In the genomic region with DNA sequence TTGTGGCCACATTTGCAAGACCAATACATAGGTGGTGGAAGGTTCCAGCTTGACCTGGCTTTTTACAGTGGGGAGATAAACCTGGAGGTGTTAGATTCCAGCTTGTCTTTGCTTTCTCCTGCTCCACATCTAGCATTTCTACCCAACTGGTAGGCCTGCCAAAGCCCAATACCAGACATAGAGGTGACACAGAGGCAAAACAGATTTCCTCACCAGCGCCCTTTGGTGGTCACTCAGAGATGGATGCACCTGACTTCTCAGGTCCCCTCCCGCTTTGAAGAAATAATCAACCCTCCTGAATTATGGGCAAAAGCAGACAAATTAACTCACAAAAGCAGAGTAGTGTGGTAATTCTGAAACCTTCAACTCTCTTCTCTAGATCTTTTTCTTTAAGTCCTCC, we compare ENCODE assay signal across 1 cellular context.
TF ChIP-seq lines count a peak whose summit lies in the region.

No MANE protein-coding gene starts in this region.

TF ChIP-seq in WTC11, 78 proteins besides CTCF, POLR2A, EP300 and RAD21 (continued from another document):
- TF ChIP-seq ATF2 (CRISPR knock-in tag; IDR thresholded peaks at IDR 0.05; ENCODE audit: borderline replicate concordance, low read depth) (no peak), ZNF512 (CRISPR knock-in tag; IDR thresholded peaks at IDR 0.05; ENCODE audit: borderline replicate concordance) (no peak), NFYB (CRISPR knock-in tag; conservative IDR thresholded peaks at IDR 0.05; ENCODE audit: low read depth) (no peak), ZNF219 (CRISPR knock-in tag; IDR thresholded peaks at IDR 0.05; ENCODE audit: borderline replicate concordance) (no peak), TP53 (CRISPR knock-in tag; IDR thresholded peaks at IDR 0.05) (no peak), NFATC4 (CRISPR knock-in tag; IDR thresholded peaks at IDR 0.05) (no peak), FOXK1 (CRISPR knock-in tag; IDR thresholded peaks at IDR 0.05) (no peak), USF2 (CRISPR knock-in tag; IDR thresholded peaks at IDR 0.05) (no peak), GTF2I (CRISPR knock-in tag; conservative IDR thresholded peaks at IDR 0.05) (no peak), NR3C1 (CRISPR knock-in tag; conservative IDR thresholded peaks at IDR 0.05; ENCODE audit: low read depth) (no peak), ZNF423 (CRISPR knock-in tag; IDR thresholded peaks at IDR 0.05) (no peak), ZNF396 (CRISPR knock-in tag; IDR thresholded peaks at IDR 0.05; ENCODE audit: borderline replicate concordance) (no peak), PRRX2 (CRISPR knock-in tag; IDR thresholded peaks at IDR 0.05) (no peak)
- TF ChIP-seq, protein P1, sequence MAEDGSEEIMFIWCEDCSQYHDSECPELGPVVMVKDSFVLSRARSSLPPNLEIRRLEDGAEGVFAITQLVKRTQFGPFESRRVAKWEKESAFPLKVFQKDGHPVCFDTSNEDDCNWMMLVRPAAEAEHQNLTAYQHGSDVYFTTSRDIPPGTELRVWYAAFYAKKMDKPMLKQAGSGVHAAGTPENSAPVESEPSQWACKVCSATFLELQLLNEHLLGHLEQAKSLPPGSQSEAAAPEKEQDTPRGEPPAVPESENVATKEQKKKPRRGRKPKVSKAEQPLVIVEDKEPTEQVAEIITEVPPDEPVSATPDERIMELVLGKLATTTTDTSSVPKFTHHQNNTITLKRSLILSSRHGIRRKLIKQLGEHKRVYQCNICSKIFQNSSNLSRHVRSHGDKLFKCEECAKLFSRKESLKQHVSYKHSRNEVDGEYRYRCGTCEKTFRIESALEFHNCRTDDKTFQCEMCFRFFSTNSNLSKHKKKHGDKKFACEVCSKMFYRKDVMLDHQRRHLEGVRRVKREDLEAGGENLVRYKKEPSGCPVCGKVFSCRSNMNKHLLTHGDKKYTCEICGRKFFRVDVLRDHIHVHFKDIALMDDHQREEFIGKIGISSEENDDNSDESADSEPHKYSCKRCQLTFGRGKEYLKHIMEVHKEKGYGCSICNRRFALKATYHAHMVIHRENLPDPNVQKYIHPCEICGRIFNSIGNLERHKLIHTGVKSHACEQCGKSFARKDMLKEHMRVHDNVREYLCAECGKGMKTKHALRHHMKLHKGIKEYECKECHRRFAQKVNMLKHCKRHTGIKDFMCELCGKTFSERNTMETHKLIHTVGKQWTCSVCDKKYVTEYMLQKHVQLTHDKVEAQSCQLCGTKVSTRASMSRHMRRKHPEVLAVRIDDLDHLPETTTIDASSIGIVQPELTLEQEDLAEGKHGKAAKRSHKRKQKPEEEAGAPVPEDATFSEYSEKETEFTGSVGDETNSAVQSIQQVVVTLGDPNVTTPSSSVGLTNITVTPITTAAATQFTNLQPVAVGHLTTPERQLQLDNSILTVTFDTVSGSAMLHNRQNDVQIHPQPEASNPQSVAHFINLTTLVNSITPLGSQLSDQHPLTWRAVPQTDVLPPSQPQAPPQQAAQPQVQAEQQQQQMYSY (CRISPR knock-in tag; IDR thresholded peaks at IDR 0.05): no peak
